1 cellular context compared by ENCODE assay signal in the genomic region with DNA sequence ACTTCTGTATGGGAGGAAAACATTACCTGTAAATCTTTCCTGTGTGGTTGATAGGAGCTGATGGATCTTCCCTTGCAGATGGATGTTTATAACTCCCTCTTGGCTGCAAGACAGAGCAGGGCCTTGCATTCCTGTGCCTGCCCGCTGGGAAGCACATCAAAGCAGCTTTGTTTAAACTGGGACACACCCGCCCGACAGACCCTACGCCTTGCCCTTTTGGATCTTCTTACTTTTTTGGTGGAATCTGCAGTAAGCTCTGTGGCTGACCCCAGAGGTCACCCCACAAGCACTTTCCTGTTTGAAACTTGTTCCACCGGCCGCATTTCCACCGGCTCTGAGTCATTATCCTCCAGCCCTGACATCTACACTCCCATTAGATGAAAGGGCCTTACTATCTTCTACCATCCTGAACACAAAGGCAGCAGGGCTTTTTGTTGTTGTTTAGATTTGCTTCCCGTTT.
TF ChIP-seq lines count a peak whose summit lies in the region.

No MANE protein-coding gene starts in this region.

TF ChIP-seq in HepG2, 621 proteins besides CTCF, POLR2A, EP300 and RAD21 (continued from another document and continues in another):
- TF ChIP-seq, protein P1, sequence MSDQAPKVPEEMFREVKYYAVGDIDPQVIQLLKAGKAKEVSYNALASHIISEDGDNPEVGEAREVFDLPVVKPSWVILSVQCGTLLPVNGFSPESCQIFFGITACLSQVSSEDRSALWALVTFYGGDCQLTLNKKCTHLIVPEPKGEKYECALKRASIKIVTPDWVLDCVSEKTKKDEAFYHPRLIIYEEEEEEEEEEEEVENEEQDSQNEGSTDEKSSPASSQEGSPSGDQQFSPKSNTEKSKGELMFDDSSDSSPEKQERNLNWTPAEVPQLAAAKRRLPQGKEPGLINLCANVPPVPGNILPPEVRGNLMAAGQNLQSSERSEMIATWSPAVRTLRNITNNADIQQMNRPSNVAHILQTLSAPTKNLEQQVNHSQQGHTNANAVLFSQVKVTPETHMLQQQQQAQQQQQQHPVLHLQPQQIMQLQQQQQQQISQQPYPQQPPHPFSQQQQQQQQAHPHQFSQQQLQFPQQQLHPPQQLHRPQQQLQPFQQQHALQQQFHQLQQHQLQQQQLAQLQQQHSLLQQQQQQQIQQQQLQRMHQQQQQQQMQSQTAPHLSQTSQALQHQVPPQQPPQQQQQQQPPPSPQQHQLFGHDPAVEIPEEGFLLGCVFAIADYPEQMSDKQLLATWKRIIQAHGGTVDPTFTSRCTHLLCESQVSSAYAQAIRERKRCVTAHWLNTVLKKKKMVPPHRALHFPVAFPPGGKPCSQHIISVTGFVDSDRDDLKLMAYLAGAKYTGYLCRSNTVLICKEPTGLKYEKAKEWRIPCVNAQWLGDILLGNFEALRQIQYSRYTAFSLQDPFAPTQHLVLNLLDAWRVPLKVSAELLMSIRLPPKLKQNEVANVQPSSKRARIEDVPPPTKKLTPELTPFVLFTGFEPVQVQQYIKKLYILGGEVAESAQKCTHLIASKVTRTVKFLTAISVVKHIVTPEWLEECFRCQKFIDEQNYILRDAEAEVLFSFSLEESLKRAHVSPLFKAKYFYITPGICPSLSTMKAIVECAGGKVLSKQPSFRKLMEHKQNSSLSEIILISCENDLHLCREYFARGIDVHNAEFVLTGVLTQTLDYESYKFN (CRISPR knock-in tag; conservative IDR thresholded peaks at IDR 0.05) = peak; percentile 92
- TF ChIP-seq NR2F2 (IDR thresholded peaks at IDR 0.05; ENCODE audit: borderline replicate concordance, low read depth) (peak; percentile 96), ETV6 (CRISPR knock-in tag; conservative IDR thresholded peaks at IDR 0.05) (no peak), PHF21A (CRISPR knock-in tag; IDR thresholded peaks at IDR 0.05) (peak; percentile 75), ESRRA (CRISPR knock-in tag; IDR thresholded peaks at IDR 0.05; ENCODE audit: low read depth) (no peak), ZNF546 (CRISPR knock-in tag; conservative IDR thresholded peaks at IDR 0.05) (no peak), HDAC2 (CRISPR knock-in tag; IDR thresholded peaks at IDR 0.05) (peak; percentile 93), ZNF383 (CRISPR knock-in tag; IDR thresholded peaks at IDR 0.05; ENCODE audit: borderline replicate concordance) (no peak), KAT7 (CRISPR knock-in tag; IDR thresholded peaks at IDR 0.05; ENCODE audit: borderline replicate concordance) (no peak), ZNF766 (CRISPR knock-in tag; IDR thresholded peaks at IDR 0.05; ENCODE audit: borderline replicate concordance) (no peak), ZBTB7A (CRISPR knock-in tag; IDR thresholded peaks at IDR 0.05) (no peak), ZNF674 (CRISPR knock-in tag; IDR thresholded peaks at IDR 0.05; ENCODE audit: low read depth) (no peak), RORA (CRISPR knock-in tag; IDR thresholded peaks at IDR 0.05) (no peak), HMG20A (CRISPR knock-in tag; IDR thresholded peaks at IDR 0.05; ENCODE audit: borderline replicate concordance) (peak; percentile 97), JDP2 (CRISPR knock-in tag; IDR thresholded peaks at IDR 0.05; ENCODE audit: borderline replicate concordance) (no peak), ZNF629 (CRISPR knock-in tag; conservative IDR thresholded peaks at IDR 0.05) (peak; percentile 24; the same call in 1 of the 2 replicates), MEIS2 (CRISPR knock-in tag; IDR thresholded peaks at IDR 0.05) (0 out of 2 replicates have a peak, but pooled peaks have one; percentile 51), ZNF143 (CRISPR knock-in tag; IDR thresholded peaks at IDR 0.05) (peak; percentile 39; the same call in 1 of the 2 replicates), FOSL2 (CRISPR knock-in tag; IDR thresholded peaks at IDR 0.05) (peak; percentile 93), ZNF746 (CRISPR knock-in tag; IDR thresholded peaks at IDR 0.05) (no peak)
- TF ChIP-seq, protein P2, sequence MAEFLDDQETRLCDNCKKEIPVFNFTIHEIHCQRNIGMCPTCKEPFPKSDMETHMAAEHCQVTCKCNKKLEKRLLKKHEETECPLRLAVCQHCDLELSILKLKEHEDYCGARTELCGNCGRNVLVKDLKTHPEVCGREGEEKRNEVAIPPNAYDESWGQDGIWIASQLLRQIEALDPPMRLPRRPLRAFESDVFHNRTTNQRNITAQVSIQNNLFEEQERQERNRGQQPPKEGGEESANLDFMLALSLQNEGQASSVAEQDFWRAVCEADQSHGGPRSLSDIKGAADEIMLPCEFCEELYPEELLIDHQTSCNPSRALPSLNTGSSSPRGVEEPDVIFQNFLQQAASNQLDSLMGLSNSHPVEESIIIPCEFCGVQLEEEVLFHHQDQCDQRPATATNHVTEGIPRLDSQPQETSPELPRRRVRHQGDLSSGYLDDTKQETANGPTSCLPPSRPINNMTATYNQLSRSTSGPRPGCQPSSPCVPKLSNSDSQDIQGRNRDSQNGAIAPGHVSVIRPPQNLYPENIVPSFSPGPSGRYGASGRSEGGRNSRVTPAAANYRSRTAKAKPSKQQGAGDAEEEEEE (CRISPR knock-in tag; IDR thresholded peaks at IDR 0.05; ENCODE audit: borderline replicate concordance) = no peak
- TF ChIP-seq, protein P3, sequence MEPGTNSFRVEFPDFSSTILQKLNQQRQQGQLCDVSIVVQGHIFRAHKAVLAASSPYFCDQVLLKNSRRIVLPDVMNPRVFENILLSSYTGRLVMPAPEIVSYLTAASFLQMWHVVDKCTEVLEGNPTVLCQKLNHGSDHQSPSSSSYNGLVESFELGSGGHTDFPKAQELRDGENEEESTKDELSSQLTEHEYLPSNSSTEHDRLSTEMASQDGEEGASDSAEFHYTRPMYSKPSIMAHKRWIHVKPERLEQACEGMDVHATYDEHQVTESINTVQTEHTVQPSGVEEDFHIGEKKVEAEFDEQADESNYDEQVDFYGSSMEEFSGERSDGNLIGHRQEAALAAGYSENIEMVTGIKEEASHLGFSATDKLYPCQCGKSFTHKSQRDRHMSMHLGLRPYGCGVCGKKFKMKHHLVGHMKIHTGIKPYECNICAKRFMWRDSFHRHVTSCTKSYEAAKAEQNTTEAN (CRISPR knock-in tag; conservative IDR thresholded peaks at IDR 0.05) = no peak
- TF ChIP-seq, protein P4, sequence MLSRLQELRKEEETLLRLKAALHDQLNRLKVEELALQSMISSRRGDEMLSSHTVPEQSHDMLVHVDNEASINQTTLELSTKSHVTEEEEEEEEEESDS (CRISPR knock-in tag; IDR thresholded peaks at IDR 0.05; ENCODE audit: borderline replicate concordance) = no peak
- TF ChIP-seq, protein P5, sequence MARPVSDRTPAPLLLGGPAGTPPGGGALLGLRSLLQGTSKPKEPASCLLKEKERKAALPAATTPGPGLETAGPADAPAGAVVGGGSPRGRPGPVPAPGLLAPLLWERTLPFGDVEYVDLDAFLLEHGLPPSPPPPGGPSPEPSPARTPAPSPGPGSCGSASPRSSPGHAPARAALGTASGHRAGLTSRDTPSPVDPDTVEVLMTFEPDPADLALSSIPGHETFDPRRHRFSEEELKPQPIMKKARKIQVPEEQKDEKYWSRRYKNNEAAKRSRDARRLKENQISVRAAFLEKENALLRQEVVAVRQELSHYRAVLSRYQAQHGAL (CRISPR knock-in tag; IDR thresholded peaks at IDR 0.05; ENCODE audit: not compliant biosample characterization) = no peak
- TF ChIP-seq, protein P6, sequence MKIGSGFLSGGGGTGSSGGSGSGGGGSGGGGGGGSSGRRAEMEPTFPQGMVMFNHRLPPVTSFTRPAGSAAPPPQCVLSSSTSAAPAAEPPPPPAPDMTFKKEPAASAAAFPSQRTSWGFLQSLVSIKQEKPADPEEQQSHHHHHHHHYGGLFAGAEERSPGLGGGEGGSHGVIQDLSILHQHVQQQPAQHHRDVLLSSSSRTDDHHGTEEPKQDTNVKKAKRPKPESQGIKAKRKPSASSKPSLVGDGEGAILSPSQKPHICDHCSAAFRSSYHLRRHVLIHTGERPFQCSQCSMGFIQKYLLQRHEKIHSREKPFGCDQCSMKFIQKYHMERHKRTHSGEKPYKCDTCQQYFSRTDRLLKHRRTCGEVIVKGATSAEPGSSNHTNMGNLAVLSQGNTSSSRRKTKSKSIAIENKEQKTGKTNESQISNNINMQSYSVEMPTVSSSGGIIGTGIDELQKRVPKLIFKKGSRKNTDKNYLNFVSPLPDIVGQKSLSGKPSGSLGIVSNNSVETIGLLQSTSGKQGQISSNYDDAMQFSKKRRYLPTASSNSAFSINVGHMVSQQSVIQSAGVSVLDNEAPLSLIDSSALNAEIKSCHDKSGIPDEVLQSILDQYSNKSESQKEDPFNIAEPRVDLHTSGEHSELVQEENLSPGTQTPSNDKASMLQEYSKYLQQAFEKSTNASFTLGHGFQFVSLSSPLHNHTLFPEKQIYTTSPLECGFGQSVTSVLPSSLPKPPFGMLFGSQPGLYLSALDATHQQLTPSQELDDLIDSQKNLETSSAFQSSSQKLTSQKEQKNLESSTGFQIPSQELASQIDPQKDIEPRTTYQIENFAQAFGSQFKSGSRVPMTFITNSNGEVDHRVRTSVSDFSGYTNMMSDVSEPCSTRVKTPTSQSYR (CRISPR knock-in tag; IDR thresholded peaks at IDR 0.05; ENCODE audit: borderline replicate concordance) = peak; percentile 56; the same call in 1 of the 2 replicates
- TF ChIP-seq, protein P7, sequence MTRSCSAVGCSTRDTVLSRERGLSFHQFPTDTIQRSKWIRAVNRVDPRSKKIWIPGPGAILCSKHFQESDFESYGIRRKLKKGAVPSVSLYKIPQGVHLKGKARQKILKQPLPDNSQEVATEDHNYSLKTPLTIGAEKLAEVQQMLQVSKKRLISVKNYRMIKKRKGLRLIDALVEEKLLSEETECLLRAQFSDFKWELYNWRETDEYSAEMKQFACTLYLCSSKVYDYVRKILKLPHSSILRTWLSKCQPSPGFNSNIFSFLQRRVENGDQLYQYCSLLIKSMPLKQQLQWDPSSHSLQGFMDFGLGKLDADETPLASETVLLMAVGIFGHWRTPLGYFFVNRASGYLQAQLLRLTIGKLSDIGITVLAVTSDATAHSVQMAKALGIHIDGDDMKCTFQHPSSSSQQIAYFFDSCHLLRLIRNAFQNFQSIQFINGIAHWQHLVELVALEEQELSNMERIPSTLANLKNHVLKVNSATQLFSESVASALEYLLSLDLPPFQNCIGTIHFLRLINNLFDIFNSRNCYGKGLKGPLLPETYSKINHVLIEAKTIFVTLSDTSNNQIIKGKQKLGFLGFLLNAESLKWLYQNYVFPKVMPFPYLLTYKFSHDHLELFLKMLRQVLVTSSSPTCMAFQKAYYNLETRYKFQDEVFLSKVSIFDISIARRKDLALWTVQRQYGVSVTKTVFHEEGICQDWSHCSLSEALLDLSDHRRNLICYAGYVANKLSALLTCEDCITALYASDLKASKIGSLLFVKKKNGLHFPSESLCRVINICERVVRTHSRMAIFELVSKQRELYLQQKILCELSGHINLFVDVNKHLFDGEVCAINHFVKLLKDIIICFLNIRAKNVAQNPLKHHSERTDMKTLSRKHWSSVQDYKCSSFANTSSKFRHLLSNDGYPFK (CRISPR knock-in tag; IDR thresholded peaks at IDR 0.05; ENCODE audit: borderline replicate concordance) = no peak
- TF ChIP-seq, protein P8, sequence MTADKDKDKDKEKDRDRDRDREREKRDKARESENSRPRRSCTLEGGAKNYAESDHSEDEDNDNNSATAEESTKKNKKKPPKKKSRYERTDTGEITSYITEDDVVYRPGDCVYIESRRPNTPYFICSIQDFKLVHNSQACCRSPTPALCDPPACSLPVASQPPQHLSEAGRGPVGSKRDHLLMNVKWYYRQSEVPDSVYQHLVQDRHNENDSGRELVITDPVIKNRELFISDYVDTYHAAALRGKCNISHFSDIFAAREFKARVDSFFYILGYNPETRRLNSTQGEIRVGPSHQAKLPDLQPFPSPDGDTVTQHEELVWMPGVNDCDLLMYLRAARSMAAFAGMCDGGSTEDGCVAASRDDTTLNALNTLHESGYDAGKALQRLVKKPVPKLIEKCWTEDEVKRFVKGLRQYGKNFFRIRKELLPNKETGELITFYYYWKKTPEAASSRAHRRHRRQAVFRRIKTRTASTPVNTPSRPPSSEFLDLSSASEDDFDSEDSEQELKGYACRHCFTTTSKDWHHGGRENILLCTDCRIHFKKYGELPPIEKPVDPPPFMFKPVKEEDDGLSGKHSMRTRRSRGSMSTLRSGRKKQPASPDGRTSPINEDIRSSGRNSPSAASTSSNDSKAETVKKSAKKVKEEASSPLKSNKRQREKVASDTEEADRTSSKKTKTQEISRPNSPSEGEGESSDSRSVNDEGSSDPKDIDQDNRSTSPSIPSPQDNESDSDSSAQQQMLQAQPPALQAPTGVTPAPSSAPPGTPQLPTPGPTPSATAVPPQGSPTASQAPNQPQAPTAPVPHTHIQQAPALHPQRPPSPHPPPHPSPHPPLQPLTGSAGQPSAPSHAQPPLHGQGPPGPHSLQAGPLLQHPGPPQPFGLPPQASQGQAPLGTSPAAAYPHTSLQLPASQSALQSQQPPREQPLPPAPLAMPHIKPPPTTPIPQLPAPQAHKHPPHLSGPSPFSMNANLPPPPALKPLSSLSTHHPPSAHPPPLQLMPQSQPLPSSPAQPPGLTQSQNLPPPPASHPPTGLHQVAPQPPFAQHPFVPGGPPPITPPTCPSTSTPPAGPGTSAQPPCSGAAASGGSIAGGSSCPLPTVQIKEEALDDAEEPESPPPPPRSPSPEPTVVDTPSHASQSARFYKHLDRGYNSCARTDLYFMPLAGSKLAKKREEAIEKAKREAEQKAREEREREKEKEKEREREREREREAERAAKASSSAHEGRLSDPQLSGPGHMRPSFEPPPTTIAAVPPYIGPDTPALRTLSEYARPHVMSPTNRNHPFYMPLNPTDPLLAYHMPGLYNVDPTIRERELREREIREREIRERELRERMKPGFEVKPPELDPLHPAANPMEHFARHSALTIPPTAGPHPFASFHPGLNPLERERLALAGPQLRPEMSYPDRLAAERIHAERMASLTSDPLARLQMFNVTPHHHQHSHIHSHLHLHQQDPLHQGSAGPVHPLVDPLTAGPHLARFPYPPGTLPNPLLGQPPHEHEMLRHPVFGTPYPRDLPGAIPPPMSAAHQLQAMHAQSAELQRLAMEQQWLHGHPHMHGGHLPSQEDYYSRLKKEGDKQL (CRISPR knock-in tag; IDR thresholded peaks at IDR 0.05; ENCODE audit: low read depth) = peak; percentile 59; the same call in 1 of the 2 replicates
- TF ChIP-seq, protein P9, sequence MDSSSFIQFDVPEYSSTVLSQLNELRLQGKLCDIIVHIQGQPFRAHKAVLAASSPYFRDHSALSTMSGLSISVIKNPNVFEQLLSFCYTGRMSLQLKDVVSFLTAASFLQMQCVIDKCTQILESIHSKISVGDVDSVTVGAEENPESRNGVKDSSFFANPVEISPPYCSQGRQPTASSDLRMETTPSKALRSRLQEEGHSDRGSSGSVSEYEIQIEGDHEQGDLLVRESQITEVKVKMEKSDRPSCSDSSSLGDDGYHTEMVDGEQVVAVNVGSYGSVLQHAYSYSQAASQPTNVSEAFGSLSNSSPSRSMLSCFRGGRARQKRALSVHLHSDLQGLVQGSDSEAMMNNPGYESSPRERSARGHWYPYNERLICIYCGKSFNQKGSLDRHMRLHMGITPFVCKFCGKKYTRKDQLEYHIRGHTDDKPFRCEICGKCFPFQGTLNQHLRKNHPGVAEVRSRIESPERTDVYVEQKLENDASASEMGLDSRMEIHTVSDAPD (CRISPR knock-in tag; IDR thresholded peaks at IDR 0.05) = peak; percentile 72; the same call in 1 of the 2 replicates
